In the genomic region with DNA sequence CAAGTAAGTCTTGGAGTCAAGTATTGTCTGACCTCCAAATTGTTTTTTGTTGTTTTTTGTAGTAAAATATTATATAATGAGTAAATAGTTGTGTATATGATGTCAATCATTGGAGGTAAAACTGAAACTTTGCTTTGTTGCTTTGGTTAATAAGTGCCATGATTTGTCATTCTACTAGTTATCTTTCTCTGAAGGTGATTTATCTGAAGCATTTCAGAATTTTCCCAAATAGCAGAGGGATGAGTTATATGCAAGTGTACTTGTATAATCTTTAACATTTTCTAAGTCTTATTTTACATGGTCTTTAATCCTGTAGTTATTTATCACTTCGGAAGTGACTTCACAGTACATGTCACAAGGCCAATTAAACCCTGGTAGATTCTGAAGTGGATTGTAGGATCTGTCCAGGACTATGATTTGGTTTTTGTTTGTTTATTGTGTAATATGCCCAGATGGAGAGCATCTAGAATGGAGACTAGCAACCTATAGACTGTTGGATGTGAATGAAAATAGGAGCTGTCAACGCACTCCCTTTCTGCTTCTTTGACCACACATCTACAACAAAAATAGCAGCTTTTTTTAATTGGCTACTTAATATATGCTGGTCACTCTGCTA, we compare ENCODE assay signal across 18 cellular contexts.
"Had no signal": no experiment of that assay in that cellular context is flagged by ENCODE, and none has a peak within 500 bp of the region (broad histone marks: within the 10 kb centered on the region; RNA-seq: fewer than 3 reads in every experiment).

No MANE protein-coding gene starts in this region.

- H3K36me3 Mint-ChIP-seq: activated naive CD4-positive, alpha-beta T cell treated with anti-CD3 and anti-CD28 coated beads, Interleukin-2, amount 10 ng/mL, durations not matched to agents 7 days and 5 days; neural progenitor cell had no signal

- H3K27me3 ChIP-seq: dorsolateral prefrontal cortex, hepatocyte, neural progenitor cell, right lobe of liver, transverse colon, vagina had no signal

- H3K27ac Mint-ChIP-seq: activated naive CD4-positive, alpha-beta T cell treated with anti-CD3 and anti-CD28 coated beads, Interleukin-2, amount 10 ng/mL, durations not matched to agents 7 days and 5 days; activated T-helper 17 cell treated with anti-CD3 and anti-CD28 coated beads, Interleukin-2, amount 50 U/mL, for 72 hours; endodermal cell; mesothelial cell of epicardium; neural progenitor cell had no signal

- FAIRE-seq: astrocyte had no signal

- H3K4me3 ChIP-seq: dorsolateral prefrontal cortex, hepatocyte, lower lobe of right lung, neural progenitor cell, psoas muscle, right lobe of liver, smooth muscle cell, transverse colon, vagina had no signal

- ATAC-seq: activated T-helper 17 cell treated with anti-CD3 and anti-CD28 coated beads, Interleukin-2, amount 50 U/mL, for 72 hours; lower lobe of right lung; psoas muscle; right lobe of liver; stimulated activated naive CD8-positive, alpha-beta T cell treated with anti-CD3 and anti-CD28 coated beads, Interleukin-15, Interleukin-2, amounts not matched to agents 100 U/mL and 50 U/mL, for 24 hours had no signal

- H3K27ac ChIP-seq: hepatocyte, lower lobe of right lung, neural progenitor cell, psoas muscle, right lobe of liver, transverse colon, vagina had no signal

- H3K4me3 Mint-ChIP-seq: activated naive CD4-positive, alpha-beta T cell treated with anti-CD3 and anti-CD28 coated beads, Interleukin-2, amount 10 ng/mL, durations not matched to agents 7 days and 5 days; activated T-helper 17 cell treated with anti-CD3 and anti-CD28 coated beads, Interleukin-2, amount 50 U/mL, for 72 hours; endodermal cell; mesothelial cell of epicardium; neural progenitor cell had no signal

- H3K36me3 ChIP-seq: lower lobe of right lung, neural progenitor cell, right lobe of liver, transverse colon, vagina had no signal

- H3K27me3 Mint-ChIP-seq: activated naive CD4-positive, alpha-beta T cell treated with anti-CD3 and anti-CD28 coated beads, Interleukin-2, amount 10 ng/mL, durations not matched to agents 7 days and 5 days had no signal

- H3K4me1 Mint-ChIP-seq: activated naive CD4-positive, alpha-beta T cell treated with anti-CD3 and anti-CD28 coated beads, Interleukin-2, amount 10 ng/mL, durations not matched to agents 7 days and 5 days; activated T-helper 17 cell treated with anti-CD3 and anti-CD28 coated beads, Interleukin-2, amount 50 U/mL, for 72 hours; endodermal cell; mesothelial cell of epicardium; neural progenitor cell had no signal

- DNase-seq: activated CD4-positive, alpha-beta T cell treated with anti-CD3 and anti-CD28 coated beads, Interleukin-2, amount 50 U/mL, for 4 hours; activated CD4-positive, CD25-positive, alpha-beta regulatory T cell treated with anti-CD3 and anti-CD28 coated beads, Interleukin-2, amount 50 U/mL, for 72 hours; activated naive CD4-positive, alpha-beta T cell treated with anti-CD3 and anti-CD28 coated beads, Interleukin-2, amount 10 ng/mL, durations not matched to agents 7 days and 5 days; dorsolateral prefrontal cortex; endodermal cell; lower lobe of right lung; psoas muscle; right lobe of liver; stimulated activated naive CD8-positive, alpha-beta T cell treated with anti-CD3 and anti-CD28 coated beads, Interleukin-15, Interleukin-2, amounts not matched to agents 100 U/mL and 50 U/mL, for 24 hours; T1000; transverse colon had no signal
